In genomic region chr12:54047964-54048303, GRCh38 we compare ENCODE assay signal across 1 cellular context.
TF ChIP-seq lines count a peak whose summit lies in the region.

No MANE protein-coding gene starts in this region.

TF ChIP-seq in WTC11, 78 proteins besides CTCF, POLR2A, EP300 and RAD21 (continued from another document):
- TF ChIP-seq, protein P1, sequence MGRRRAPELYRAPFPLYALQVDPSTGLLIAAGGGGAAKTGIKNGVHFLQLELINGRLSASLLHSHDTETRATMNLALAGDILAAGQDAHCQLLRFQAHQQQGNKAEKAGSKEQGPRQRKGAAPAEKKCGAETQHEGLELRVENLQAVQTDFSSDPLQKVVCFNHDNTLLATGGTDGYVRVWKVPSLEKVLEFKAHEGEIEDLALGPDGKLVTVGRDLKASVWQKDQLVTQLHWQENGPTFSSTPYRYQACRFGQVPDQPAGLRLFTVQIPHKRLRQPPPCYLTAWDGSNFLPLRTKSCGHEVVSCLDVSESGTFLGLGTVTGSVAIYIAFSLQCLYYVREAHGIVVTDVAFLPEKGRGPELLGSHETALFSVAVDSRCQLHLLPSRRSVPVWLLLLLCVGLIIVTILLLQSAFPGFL (CRISPR knock-in tag; IDR thresholded peaks at IDR 0.05; ENCODE audit: borderline replicate concordance) = no peak
- TF ChIP-seq RORB (CRISPR knock-in tag; IDR thresholded peaks at IDR 0.05) = no peak
- no peak for TF ChIP-seq ZNF219 (CRISPR knock-in tag; IDR thresholded peaks at IDR 0.05; ENCODE audit: borderline replicate concordance)
- TF ChIP-seq ZNF121 (CRISPR knock-in tag; IDR thresholded peaks at IDR 0.05) = no peak
- TF ChIP-seq ATF1 (CRISPR knock-in tag; IDR thresholded peaks at IDR 0.05) = no peak
- no peak for TF ChIP-seq ZBTB21 (CRISPR knock-in tag; IDR thresholded peaks at IDR 0.05; ENCODE audit: borderline replicate concordance)
- no peak for TF ChIP-seq ZNF138 (CRISPR knock-in tag; conservative IDR thresholded peaks at IDR 0.05)
- TF ChIP-seq IRF2 (CRISPR knock-in tag; IDR thresholded peaks at IDR 0.05; ENCODE audit: borderline replicate concordance, low read depth) = no peak
- TF ChIP-seq ESRRA (CRISPR knock-in tag; IDR thresholded peaks at IDR 0.05; ENCODE audit: borderline replicate concordance) = no peak
- TF ChIP-seq AFF4 (CRISPR knock-in tag; IDR thresholded peaks at IDR 0.05; ENCODE audit: borderline replicate concordance) = no peak
